In genomic region chr5:159332800-159333563, GRCh38 we compare ENCODE assay signal across 18 cellular contexts. TPM values are rescaled to one million over a fixed set of nuclear protein-coding genes. Genes with fewer than 3 reads are reported as not detected.
A peak's percentile ranks its signal among the peaks of the same experiment; 100 is the strongest.
DNase-seq lines count a peak whose midpoint lies in the region; ATAC-seq and TF ChIP-seq lines count a peak whose summit lies in the region.
"Had no signal": no experiment of that assay in that cellular context is flagged by ENCODE, and none has a peak within 500 bp of the region (broad histone marks: within the 10 kb centered on the region; RNA-seq: fewer than 3 reads in every experiment).

No MANE protein-coding gene starts in this region.

- H3K4me2 ChIP-seq in OCI-LY7 (ENCODE audit: low read length) = peak overlapping the region; percentile 68

- BruUV-seq in OCI-LY7 (replicated peaks; lab: Mats Ljungman, UMichigan) = no TSS peak

- no peaks in the 10 kb centered on the region for H3K79me2 ChIP-seq in OCI-LY7 (ENCODE audit: insufficient read depth, low read depth, low read length)

- peak overlapping the region; percentile 18 for H3K4me3 Mint-ChIP-seq in nephron progenitor cell

- H3K9me3 Mint-ChIP-seq in nephron progenitor cell = no peaks in the 10 kb centered on the region

- H3K27ac ChIP-seq in HEK293 (ENCODE audit: extremely low read depth, low read depth, low read length) (no peak overlapping the region), OCI-LY7 (ENCODE audit: low read depth, low read length, poor library complexity, severe bottlenecking) (peak overlapping the region; percentile 57)
- H3K27ac ChIP-seq: adrenal gland, C4-2B, colonic mucosa, epithelial cell of prostate, upper lobe of left lung had no signal

- peaks cover 3% of the 10 kb centered on the region; the same call in 1 of the 2 replicates for H3K4me1 ChIP-seq in HEK293 (ENCODE audit: control insufficient read depth, insufficient read depth, low read length)
- H3K4me1 ChIP-seq in OCI-LY7 (ENCODE audit: insufficient read depth, low read length, poor library complexity, severe bottlenecking) = peaks cover 36% of the 10 kb centered on the region
- H3K4me1 ChIP-seq: colonic mucosa had no signal

- no peaks in the 10 kb centered on the region for H4K20me1 ChIP-seq in OCI-LY7 (ENCODE audit: insufficient read depth, low read length)

- POLR2A ChIA-PET in HEK293 (lab: Yijun Ruan, JAX) = interaction anchor here (1.6 kb wide), 1 partner anchor 69 kb away, joined by 3 read pairs; no protein-coding TSS in a partner anchor
- POLR2A ChIA-PET in OCI-LY7 (lab: Charles Lee) = interaction anchor here (0.6 to 1.5 kb wide), 7 partner anchors 13 to 1111 kb away, joined by 3 to 5 read pairs (median 3); no protein-coding TSS in a partner anchor

- no peak overlapping the region for H3K27ac Mint-ChIP-seq in nephron progenitor cell
- H3K27ac Mint-ChIP-seq: activated CD4-positive, alpha-beta T cell treated with anti-CD3 and anti-CD28 coated beads for 36 hours had no signal

- H2AFZ ChIP-seq in OCI-LY7 (ENCODE audit: low read length) = peak overlapping the region; percentile 85; the same call in 1 of the 2 replicates

- no peak overlapping the region for H3K4me3 ChIP-seq in GM12865 (ENCODE audit: low read depth, low read length)
- H3K4me3 ChIP-seq in HEK293 (ENCODE audit: low read depth, low read length) = no peak overlapping the region
- H3K4me3 ChIP-seq in OCI-LY7 (ENCODE audit: low read depth, low read length, poor library complexity, severe bottlenecking) = peak overlapping the region; percentile 72
- H3K4me3 ChIP-seq: adrenal gland, colonic mucosa, heart left ventricle, upper lobe of left lung had no signal

- ATAC-seq in stimulated activated naive CD8-positive, alpha-beta T cell treated with anti-CD3 and anti-CD28 coated beads, Interleukin-15, Interleukin-2, amounts not matched to agents 100 U/mL and 50 U/mL, for 24 hours = no peak
- no peak for ATAC-seq in GM18870 (IDR thresholded peaks at IDR 0.05; ENCODE audit: unreplicated experiment)
- ATAC-seq: activated CD4-positive, alpha-beta T cell treated with anti-CD3 and anti-CD28 coated beads for 36 hours; heart left ventricle; Panc1 had no signal

- H3K4me1 Mint-ChIP-seq in nephron progenitor cell = no peaks in the 10 kb centered on the region

- H3K36me3 Mint-ChIP-seq in nephron progenitor cell (ENCODE audit: low read depth) = no peaks in the 10 kb centered on the region

- intact Hi-C loops in OCI-LY7 (cut with micrococcal nuclease; ENCODE audit: unreplicated experiment) = loop anchor here (1.0 to 5.0 kb wide), 3 partner anchors 82 to 124 kb away; partner anchors contain the start of gene RNF145

- H3K9me2 ChIP-seq in OCI-LY7 (ENCODE audit: insufficient read depth, low read length) = no peaks in the 10 kb centered on the region

- DNase-seq in GM12865 (ENCODE audit: low read depth) = peak; percentile 20
- peak; percentile 75 for DNase-seq in OCI-LY7 (ENCODE audit: low spot score)
- no peak for DNase-seq in nephron progenitor cell
- no peak for DNase-seq in stimulated activated naive CD8-positive, alpha-beta T cell treated with anti-CD3 and anti-CD28 coated beads, Interleukin-15, Interleukin-2, amounts not matched to agents 100 U/mL and 50 U/mL, for 24 hours
- no peak for DNase-seq in NCI-H345 treated with DMSO at 0.1 percent for 48 hours (lab: John Stamatoyannopoulos, UW; ENCODE audit: unreplicated experiment)
- DNase-seq: activated CD4-positive, alpha-beta T cell treated with anti-CD3 and anti-CD28 coated beads for 36 hours; activated T-cell treated with anti-CD3 and anti-CD28 coated beads for 4 hours; adrenal gland; colonic mucosa; heart left ventricle; kidney; upper lobe of left lung had no signal

- TF ChIP-seq CTCF in GM12865 (IDR thresholded peaks at IDR 0.05; ENCODE audit: insufficient read depth, low read depth, low read length, missing control alignments) = no peak
- TF ChIP-seq CTCF in HEK293 (tag by site-specific recombination; IDR thresholded peaks at IDR 0.05) = no peak
- TF ChIP-seq CTCF in OCI-LY7 (conservative IDR thresholded peaks at IDR 0.05; ENCODE audit: low read length) = peak; percentile 50; the same call in 1 of the 2 replicates
- TF ChIP-seq CTCF in nephron progenitor cell (IDR thresholded peaks at IDR 0.05) = no peak

- H3K27me3 Mint-ChIP-seq in nephron progenitor cell (ENCODE audit: low read depth, poor library complexity) = peaks cover 35% of the 10 kb centered on the region

- H3K9me3 ChIP-seq in HEK293 (ENCODE audit: control insufficient read depth, insufficient read depth, low read depth, low read length) = no peaks in the 10 kb centered on the region
- H3K9me3 ChIP-seq in OCI-LY7 (ENCODE audit: low read length) = no peaks in the 10 kb centered on the region
- H3K9me3 ChIP-seq: adrenal gland, colonic mucosa, heart left ventricle, upper lobe of left lung had no signal

- CTCF ChIA-PET in HEK293 (lab: Yijun Ruan, JAX) (interaction anchor here (0.7 to 2.6 kb wide), 8 partner anchors 8 to 131 kb away, joined by 3 to 22 read pairs (median 8); no protein-coding TSS in a partner anchor), OCI-LY7 (lab: Charles Lee; ENCODE audit: unreplicated experiment) (interaction anchor here (0.5 kb wide), 1 partner anchor 796 kb away, joined by 4 read pairs; no protein-coding TSS in a partner anchor)

- no peaks in the 10 kb centered on the region for H3K36me3 ChIP-seq in HEK293 (ENCODE audit: control insufficient read depth in 2 of 2, insufficient read depth in 1 of 2, low read length in 2 of 2)
- H3K36me3 ChIP-seq in OCI-LY7 (ENCODE audit: insufficient read depth, low read length) = no peaks in the 10 kb centered on the region
- H3K36me3 ChIP-seq: adrenal gland, colonic mucosa, heart left ventricle, upper lobe of left lung had no signal

TF ChIP-seq in HEK293, 187 proteins besides CTCF, POLR2A, EP300 and RAD21:
- TF ChIP-seq ZNF548 (tag by site-specific recombination; IDR thresholded peaks at IDR 0.05) (no peak), ZNF211 (tag by site-specific recombination; IDR thresholded peaks at IDR 0.05; ENCODE audit: low read depth) (no peak), ZNF621 (tag by site-specific recombination; IDR thresholded peaks at IDR 0.05) (no peak), ZBTB20 (tag by site-specific recombination; IDR thresholded peaks at IDR 0.05) (peak; percentile 49; the same call in 1 of the 2 replicates), ZNF335 (tag by site-specific recombination; conservative IDR thresholded peaks at IDR 0.05) (0 out of 2 replicates have a peak, but pooled peaks have one; percentile 15)
TF ChIP-seq in HEK293: peak in this region for 2.

RNA-seq across cellular contexts. Expression of gene IL12B, which starts 2.7 kb away (rescaled TPM):
- total RNA-seq in OCI-LY7 (2014; rRNA removed; shearing (Covaris generic)) = not detected in 2 replicates
- total RNA-seq in OCI-LY7 (2022) = not detected in 2 replicates
- total RNA-seq: activated CD4-positive, alpha-beta T cell treated with anti-CD3 and anti-CD28 coated beads for 36 hours; adrenal gland; colonic mucosa; heart left ventricle; kidney; pulmonary artery endothelial cell; upper lobe of left lung had no signal

Comparison
In these comparisons a context has a peak if more than half of its experiments do, and no peak if none do; other contexts are left out.
1. DNase-seq: peak in GM12865 (single experiment) and OCI-LY7 (single experiment); none in nephron progenitor cell (single experiment), stimulated activated naive CD8-positive, alpha-beta T cell treated with anti-CD3 and anti-CD28 coated beads, Interleukin-15, Interleukin-2, amounts not matched to agents 100 U/mL and 50 U/mL, for 24 hours (single experiment) and NCI-H345 treated with DMSO at 0.1 percent for 48 hours (single experiment).